ENCODE assay signal across 2 cellular contexts in the genomic region with DNA sequence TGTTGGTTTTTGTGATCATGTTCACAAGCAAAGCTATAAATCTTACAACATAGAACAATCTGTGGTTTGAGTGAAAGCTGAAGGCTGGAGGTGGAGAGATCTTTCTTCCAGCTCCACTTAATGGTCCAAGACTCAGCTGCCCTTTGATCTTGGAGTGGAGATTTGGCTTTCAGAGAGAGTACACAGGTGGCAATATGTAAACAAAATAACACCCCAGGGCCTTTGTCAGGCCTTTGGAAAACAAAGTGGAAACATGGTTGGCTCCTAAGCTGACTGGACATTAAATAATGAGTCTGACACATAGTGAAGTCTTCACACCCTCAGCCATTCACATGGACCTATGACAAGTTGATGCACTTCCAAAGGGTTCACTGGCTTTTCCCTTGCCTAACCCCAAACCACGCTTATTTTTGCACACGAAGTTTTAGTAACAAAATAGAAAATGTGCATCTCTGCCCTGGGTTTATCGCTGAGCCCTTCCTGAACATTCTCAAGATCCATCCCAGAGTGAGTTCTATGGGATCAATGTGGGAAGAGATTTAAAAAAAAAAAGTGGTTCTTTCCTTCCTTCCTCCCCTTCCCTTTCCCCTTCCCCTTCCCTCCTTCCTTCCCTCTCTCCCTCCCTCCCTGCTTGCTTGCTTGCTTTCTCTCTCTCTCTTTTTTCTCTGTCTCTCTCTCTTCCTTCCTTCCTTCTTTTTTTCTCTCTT.
TF ChIP-seq lines count a peak whose summit lies in the region.

No MANE protein-coding gene starts in this region.

TF ChIP-seq in SK-N-SH, 30 proteins besides CTCF, POLR2A, EP300 and RAD21 (continued from another document):
- TF ChIP-seq, protein P1, sequence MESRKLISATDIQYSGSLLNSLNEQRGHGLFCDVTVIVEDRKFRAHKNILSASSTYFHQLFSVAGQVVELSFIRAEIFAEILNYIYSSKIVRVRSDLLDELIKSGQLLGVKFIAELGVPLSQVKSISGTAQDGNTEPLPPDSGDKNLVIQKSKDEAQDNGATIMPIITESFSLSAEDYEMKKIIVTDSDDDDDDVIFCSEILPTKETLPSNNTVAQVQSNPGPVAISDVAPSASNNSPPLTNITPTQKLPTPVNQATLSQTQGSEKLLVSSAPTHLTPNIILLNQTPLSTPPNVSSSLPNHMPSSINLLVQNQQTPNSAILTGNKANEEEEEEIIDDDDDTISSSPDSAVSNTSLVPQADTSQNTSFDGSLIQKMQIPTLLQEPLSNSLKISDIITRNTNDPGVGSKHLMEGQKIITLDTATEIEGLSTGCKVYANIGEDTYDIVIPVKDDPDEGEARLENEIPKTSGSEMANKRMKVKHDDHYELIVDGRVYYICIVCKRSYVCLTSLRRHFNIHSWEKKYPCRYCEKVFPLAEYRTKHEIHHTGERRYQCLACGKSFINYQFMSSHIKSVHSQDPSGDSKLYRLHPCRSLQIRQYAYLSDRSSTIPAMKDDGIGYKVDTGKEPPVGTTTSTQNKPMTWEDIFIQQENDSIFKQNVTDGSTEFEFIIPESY (IDR thresholded peaks at IDR 0.05; ENCODE audit: borderline replicate concordance, low read depth), result no peak
- TF ChIP-seq TAF1 (IDR thresholded peaks at IDR 0.05; ENCODE audit: borderline replicate concordance, low read depth, low read length) (no peak), JUND (IDR thresholded peaks at IDR 0.05) (no peak), TCF12 (IDR thresholded peaks at IDR 0.05) (no peak), TEAD4 (IDR thresholded peaks at IDR 0.05; ENCODE audit: borderline replicate concordance, insufficient read depth) (no peak), SIN3A (IDR thresholded peaks at IDR 0.05; ENCODE audit: borderline replicate concordance, low read depth, low read length) (no peak), RXRA (IDR thresholded peaks at IDR 0.05; ENCODE audit: borderline replicate concordance, low read depth) (no peak)
- TF ChIP-seq, protein P2, sequence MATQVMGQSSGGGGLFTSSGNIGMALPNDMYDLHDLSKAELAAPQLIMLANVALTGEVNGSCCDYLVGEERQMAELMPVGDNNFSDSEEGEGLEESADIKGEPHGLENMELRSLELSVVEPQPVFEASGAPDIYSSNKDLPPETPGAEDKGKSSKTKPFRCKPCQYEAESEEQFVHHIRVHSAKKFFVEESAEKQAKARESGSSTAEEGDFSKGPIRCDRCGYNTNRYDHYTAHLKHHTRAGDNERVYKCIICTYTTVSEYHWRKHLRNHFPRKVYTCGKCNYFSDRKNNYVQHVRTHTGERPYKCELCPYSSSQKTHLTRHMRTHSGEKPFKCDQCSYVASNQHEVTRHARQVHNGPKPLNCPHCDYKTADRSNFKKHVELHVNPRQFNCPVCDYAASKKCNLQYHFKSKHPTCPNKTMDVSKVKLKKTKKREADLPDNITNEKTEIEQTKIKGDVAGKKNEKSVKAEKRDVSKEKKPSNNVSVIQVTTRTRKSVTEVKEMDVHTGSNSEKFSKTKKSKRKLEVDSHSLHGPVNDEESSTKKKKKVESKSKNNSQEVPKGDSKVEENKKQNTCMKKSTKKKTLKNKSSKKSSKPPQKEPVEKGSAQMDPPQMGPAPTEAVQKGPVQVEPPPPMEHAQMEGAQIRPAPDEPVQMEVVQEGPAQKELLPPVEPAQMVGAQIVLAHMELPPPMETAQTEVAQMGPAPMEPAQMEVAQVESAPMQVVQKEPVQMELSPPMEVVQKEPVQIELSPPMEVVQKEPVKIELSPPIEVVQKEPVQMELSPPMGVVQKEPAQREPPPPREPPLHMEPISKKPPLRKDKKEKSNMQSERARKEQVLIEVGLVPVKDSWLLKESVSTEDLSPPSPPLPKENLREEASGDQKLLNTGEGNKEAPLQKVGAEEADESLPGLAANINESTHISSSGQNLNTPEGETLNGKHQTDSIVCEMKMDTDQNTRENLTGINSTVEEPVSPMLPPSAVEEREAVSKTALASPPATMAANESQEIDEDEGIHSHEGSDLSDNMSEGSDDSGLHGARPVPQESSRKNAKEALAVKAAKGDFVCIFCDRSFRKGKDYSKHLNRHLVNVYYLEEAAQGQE (IDR thresholded peaks at IDR 0.05; ENCODE audit: low read depth, low read length), result no peak
- TF ChIP-seq, protein P3, sequence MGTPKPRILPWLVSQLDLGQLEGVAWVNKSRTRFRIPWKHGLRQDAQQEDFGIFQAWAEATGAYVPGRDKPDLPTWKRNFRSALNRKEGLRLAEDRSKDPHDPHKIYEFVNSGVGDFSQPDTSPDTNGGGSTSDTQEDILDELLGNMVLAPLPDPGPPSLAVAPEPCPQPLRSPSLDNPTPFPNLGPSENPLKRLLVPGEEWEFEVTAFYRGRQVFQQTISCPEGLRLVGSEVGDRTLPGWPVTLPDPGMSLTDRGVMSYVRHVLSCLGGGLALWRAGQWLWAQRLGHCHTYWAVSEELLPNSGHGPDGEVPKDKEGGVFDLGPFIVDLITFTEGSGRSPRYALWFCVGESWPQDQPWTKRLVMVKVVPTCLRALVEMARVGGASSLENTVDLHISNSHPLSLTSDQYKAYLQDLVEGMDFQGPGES (IDR thresholded peaks at IDR 0.05; ENCODE audit: low read depth, low read length), result no peak
- TF ChIP-seq, protein P4, sequence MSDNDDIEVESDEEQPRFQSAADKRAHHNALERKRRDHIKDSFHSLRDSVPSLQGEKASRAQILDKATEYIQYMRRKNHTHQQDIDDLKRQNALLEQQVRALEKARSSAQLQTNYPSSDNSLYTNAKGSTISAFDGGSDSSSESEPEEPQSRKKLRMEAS (IDR thresholded peaks at IDR 0.05; ENCODE audit: low read depth), result no peak
- TF ChIP-seq, protein P5, sequence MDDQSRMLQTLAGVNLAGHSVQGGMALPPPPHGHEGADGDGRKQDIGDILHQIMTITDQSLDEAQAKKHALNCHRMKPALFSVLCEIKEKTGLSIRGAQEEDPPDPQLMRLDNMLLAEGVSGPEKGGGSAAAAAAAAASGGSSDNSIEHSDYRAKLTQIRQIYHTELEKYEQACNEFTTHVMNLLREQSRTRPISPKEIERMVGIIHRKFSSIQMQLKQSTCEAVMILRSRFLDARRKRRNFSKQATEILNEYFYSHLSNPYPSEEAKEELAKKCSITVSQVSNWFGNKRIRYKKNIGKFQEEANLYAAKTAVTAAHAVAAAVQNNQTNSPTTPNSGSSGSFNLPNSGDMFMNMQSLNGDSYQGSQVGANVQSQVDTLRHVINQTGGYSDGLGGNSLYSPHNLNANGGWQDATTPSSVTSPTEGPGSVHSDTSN (IDR thresholded peaks at IDR 0.05), result no peak
TF ChIP-seq in SK-N-SH: peak in this region for 0.

TF ChIP-seq in SK-N-SH treated with all-trans-retinoic acid at 6 μM for 48 hours, 23 proteins besides CTCF, POLR2A, EP300 and RAD21 (continued from another document):
- TF ChIP-seq, protein P6, sequence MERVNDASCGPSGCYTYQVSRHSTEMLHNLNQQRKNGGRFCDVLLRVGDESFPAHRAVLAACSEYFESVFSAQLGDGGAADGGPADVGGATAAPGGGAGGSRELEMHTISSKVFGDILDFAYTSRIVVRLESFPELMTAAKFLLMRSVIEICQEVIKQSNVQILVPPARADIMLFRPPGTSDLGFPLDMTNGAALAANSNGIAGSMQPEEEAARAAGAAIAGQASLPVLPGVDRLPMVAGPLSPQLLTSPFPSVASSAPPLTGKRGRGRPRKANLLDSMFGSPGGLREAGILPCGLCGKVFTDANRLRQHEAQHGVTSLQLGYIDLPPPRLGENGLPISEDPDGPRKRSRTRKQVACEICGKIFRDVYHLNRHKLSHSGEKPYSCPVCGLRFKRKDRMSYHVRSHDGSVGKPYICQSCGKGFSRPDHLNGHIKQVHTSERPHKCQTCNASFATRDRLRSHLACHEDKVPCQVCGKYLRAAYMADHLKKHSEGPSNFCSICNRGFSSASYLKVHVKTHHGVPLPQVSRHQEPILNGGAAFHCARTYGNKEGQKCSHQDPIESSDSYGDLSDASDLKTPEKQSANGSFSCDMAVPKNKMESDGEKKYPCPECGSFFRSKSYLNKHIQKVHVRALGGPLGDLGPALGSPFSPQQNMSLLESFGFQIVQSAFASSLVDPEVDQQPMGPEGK (CRISPR knock-in tag; IDR thresholded peaks at IDR 0.05; ENCODE audit: borderline replicate concordance), result no peak
TF ChIP-seq in SK-N-SH treated with all-trans-retinoic acid at 6 μM for 48 hours: peak in this region for 0.
